11 cellular contexts compared by ENCODE assay signal in the genomic region with DNA sequence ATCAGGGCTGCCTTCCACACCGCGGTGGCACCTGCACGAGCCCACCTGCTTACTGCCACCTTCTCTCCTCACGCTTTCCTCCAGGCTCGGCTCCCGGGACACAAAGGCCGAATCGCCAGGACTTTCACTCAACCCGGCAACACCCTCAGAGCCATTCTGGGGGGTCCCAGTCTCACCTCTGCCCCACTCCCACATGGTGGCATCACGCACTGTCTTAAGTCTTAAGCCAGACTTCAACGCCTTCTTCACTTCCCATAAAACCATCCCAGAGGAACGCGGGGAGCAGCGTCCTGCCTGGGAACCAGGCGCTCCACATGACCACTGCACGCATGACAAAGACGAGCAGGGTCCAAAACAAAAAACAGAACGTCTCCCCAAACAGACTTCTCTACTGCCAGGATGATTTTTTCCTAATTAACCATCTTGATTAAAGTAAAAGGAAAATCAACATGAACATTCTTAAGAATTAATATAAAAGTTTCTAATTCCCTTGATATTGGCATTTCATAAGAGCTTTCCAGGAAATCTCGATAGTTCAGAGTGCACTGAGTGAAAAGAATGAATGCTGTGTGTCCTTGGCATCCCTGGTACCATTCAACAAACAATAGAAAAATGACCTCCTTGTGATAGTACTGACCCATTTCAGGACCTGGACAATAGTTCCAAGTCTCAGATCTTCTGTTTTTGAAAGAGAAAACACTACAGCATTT. TPM values are rescaled to one million over a fixed set of nuclear protein-coding genes. Genes with fewer than 3 reads are reported as not detected.
DNase-seq lines count a peak whose midpoint lies in the region; ATAC-seq lines count a peak whose summit lies in the region.
"Had no signal": no experiment of that assay in that cellular context is flagged by ENCODE, and none has a peak within 500 bp of the region (broad histone marks: within the 10 kb centered on the region; RNA-seq: fewer than 3 reads in every experiment).

No MANE protein-coding gene starts in this region.

- no peak overlapping the region for H4K91ac ChIP-seq in mesenchymal stem cell (ENCODE audit: low read length)

- no peak overlapping the region for H3K4ac ChIP-seq in mesenchymal stem cell (ENCODE audit: low read depth in 1 of 2, low read length in 2 of 2)

- no peak overlapping the region for H2AFZ ChIP-seq in mesenchymal stem cell (ENCODE audit: low read depth, low read length)

- CTCF ChIA-PET in activated CD8-positive, alpha-beta T cell treated with anti-CD3 and anti-CD28 coated beads, Interleukin-2, amount 10 ng/mL, durations not matched to agents 7 days and 5 days (lab: Charles Lee), result no interaction called here

- no peak for DNase-seq in T-helper 1 cell
- DNase-seq in activated CD8-positive, alpha-beta T cell treated with anti-CD3 and anti-CD28 coated beads, Interleukin-2, amount 10 ng/mL, durations not matched to agents 7 days and 5 days, result no peak
- DNase-seq in mesenchymal stem cell, result no peak
- no peak for DNase-seq in stimulated activated naive B cell treated with anti-CD40 and anti-IgM and Interleukin-4, amounts not matched to agents 10 μg/mL and 1 μg/mL and 100 μg/mL, for 72 hours
- DNase-seq in cerebellar nuclear complex (lab: John Stamatoyannopoulos, UW), result no peak
- DNase-seq in KG1 (lab: John Stamatoyannopoulos, UW), result no peak
- DNase-seq: DMS79 treated with DMSO at 0.1 percent for 48 hours, NCI-H2107 had no signal

- no peaks in the 10 kb centered on the region for H3K27me3 Mint-ChIP-seq in T-helper 1 cell treated with Interleukin-12 subunit alpha and Interleukin-12 subunit beta and Interleukin-4 antibody, amounts not matched to agents 30 μg/mL and 1 μg/mL, for 36 hours (ENCODE audit: low read depth)
- no peaks in the 10 kb centered on the region for H3K27me3 Mint-ChIP-seq in activated CD8-positive, alpha-beta T cell treated with anti-CD3 and anti-CD28 coated beads, Interleukin-2, amount 10 ng/mL, durations not matched to agents 7 days and 5 days (ENCODE audit: low read depth)
- no peaks in the 10 kb centered on the region for H3K27me3 Mint-ChIP-seq in stimulated activated naive B cell treated with anti-CD40 and anti-IgM and Interleukin-4, amounts not matched to agents 10 μg/mL and 1 μg/mL and 100 μg/mL, for 72 hours

- no peak for ATAC-seq in activated CD8-positive, alpha-beta T cell treated with anti-CD3 and anti-CD28 coated beads, Interleukin-2, amount 10 ng/mL, durations not matched to agents 7 days and 5 days
- ATAC-seq in stimulated activated naive B cell treated with anti-CD40 and anti-IgM and Interleukin-4, amounts not matched to agents 10 μg/mL and 1 μg/mL and 100 μg/mL, for 72 hours (replicated peaks), result no peak
- no peak for ATAC-seq in HG03025 (IDR thresholded peaks at IDR 0.05; ENCODE audit: low FRiP score, unreplicated experiment)

- peak overlapping the region; percentile 98 for H3K9ac ChIP-seq in mesenchymal stem cell (ENCODE audit: low read length)

- peak overlapping the region; percentile 69 for H3K4me3 Mint-ChIP-seq in T-helper 1 cell treated with Interleukin-12 subunit alpha and Interleukin-12 subunit beta and Interleukin-4 antibody, amounts not matched to agents 30 μg/mL and 1 μg/mL, for 36 hours
- peak overlapping the region; percentile 91 for H3K4me3 Mint-ChIP-seq in activated CD8-positive, alpha-beta T cell treated with anti-CD3 and anti-CD28 coated beads, Interleukin-2, amount 10 ng/mL, durations not matched to agents 7 days and 5 days
- H3K4me3 Mint-ChIP-seq in stimulated activated naive B cell treated with anti-CD40 and anti-IgM and Interleukin-4, amounts not matched to agents 10 μg/mL and 1 μg/mL and 100 μg/mL, for 72 hours, result no peak overlapping the region

- H2BK12ac ChIP-seq in mesenchymal stem cell (ENCODE audit: low read length in 2 of 2), result no peak overlapping the region

- peaks cover 29 to 30% of the 10 kb centered on the region in 2 experiments for H3K36me3 ChIP-seq in mesenchymal stem cell (ENCODE audit: control insufficient read depth in 1 of 2, insufficient read depth in 2 of 2, low read depth in 1 of 2, low read length in 2 of 2)
- H3K36me3 ChIP-seq: adrenal gland had no signal

- H3K27ac ChIP-seq in mesenchymal stem cell (ENCODE audit: low read length, poor library complexity, severe bottlenecking), result no peak overlapping the region
- H3K27ac ChIP-seq: adrenal gland had no signal

- POLR2A ChIA-PET in activated CD8-positive, alpha-beta T cell treated with anti-CD3 and anti-CD28 coated beads, Interleukin-2, amount 10 ng/mL, durations not matched to agents 7 days and 5 days (lab: Charles Lee), result no interaction called here

- H3K79me1 ChIP-seq in mesenchymal stem cell (replicated peaks; ENCODE audit: low read length, poor library complexity, severe bottlenecking), result peaks cover 7% of the 10 kb centered on the region

- H3K27me3 ChIP-seq in mesenchymal stem cell (ENCODE audit: control insufficient read depth in 1 of 2, insufficient read depth in 1 of 2, low read length in 2 of 2), result no peaks in the 10 kb centered on the region
- H3K27me3 ChIP-seq: adrenal gland had no signal

- no peaks in the 10 kb centered on the region for H3K9me3 Mint-ChIP-seq in T-helper 1 cell treated with Interleukin-12 subunit alpha and Interleukin-12 subunit beta and Interleukin-4 antibody, amounts not matched to agents 30 μg/mL and 1 μg/mL, for 36 hours
- H3K9me3 Mint-ChIP-seq in activated CD8-positive, alpha-beta T cell treated with anti-CD3 and anti-CD28 coated beads, Interleukin-2, amount 10 ng/mL, durations not matched to agents 7 days and 5 days (ENCODE audit: insufficient read depth), result no peaks in the 10 kb centered on the region
- no peaks in the 10 kb centered on the region for H3K9me3 Mint-ChIP-seq in stimulated activated naive B cell treated with anti-CD40 and anti-IgM and Interleukin-4, amounts not matched to agents 10 μg/mL and 1 μg/mL and 100 μg/mL, for 72 hours

- H3K27ac Mint-ChIP-seq in T-helper 1 cell treated with Interleukin-12 subunit alpha and Interleukin-12 subunit beta and Interleukin-4 antibody, amounts not matched to agents 30 μg/mL and 1 μg/mL, for 36 hours, result peak overlapping the region; percentile 60
- peak overlapping the region; percentile 79 for H3K27ac Mint-ChIP-seq in activated CD8-positive, alpha-beta T cell treated with anti-CD3 and anti-CD28 coated beads, Interleukin-2, amount 10 ng/mL, durations not matched to agents 7 days and 5 days
- H3K27ac Mint-ChIP-seq in stimulated activated naive B cell treated with anti-CD40 and anti-IgM and Interleukin-4, amounts not matched to agents 10 μg/mL and 1 μg/mL and 100 μg/mL, for 72 hours, result peak overlapping the region; percentile 91

- no peak overlapping the region for H2BK15ac ChIP-seq in mesenchymal stem cell (ENCODE audit: low read depth, poor library complexity, severe bottlenecking)

- peaks cover 43% of the 10 kb centered on the region for H3K4me1 ChIP-seq in mesenchymal stem cell (ENCODE audit: control insufficient read depth, insufficient read depth, low read depth, low read length)

- no peaks in the 10 kb centered on the region for H3K9me3 ChIP-seq in mesenchymal stem cell (ENCODE audit: control insufficient read depth, low read length)
- H3K9me3 ChIP-seq: adrenal gland had no signal

- H3K4me2 ChIP-seq in mesenchymal stem cell (ENCODE audit: low read length, poor library complexity, severe bottlenecking), result no peak overlapping the region

- H3K14ac ChIP-seq in mesenchymal stem cell (ENCODE audit: low read length in 2 of 2), result no peak overlapping the region

- WGBS in mesenchymal stem cell, result 93% methylated on average over 18 of the region's 19 CpGs

- H3K4me1 Mint-ChIP-seq in T-helper 1 cell treated with Interleukin-12 subunit alpha and Interleukin-12 subunit beta and Interleukin-4 antibody, amounts not matched to agents 30 μg/mL and 1 μg/mL, for 36 hours (ENCODE audit: low read depth), result peaks cover 45% of the 10 kb centered on the region
- peaks cover 61% of the 10 kb centered on the region for H3K4me1 Mint-ChIP-seq in activated CD8-positive, alpha-beta T cell treated with anti-CD3 and anti-CD28 coated beads, Interleukin-2, amount 10 ng/mL, durations not matched to agents 7 days and 5 days (ENCODE audit: low read depth)
- H3K4me1 Mint-ChIP-seq in stimulated activated naive B cell treated with anti-CD40 and anti-IgM and Interleukin-4, amounts not matched to agents 10 μg/mL and 1 μg/mL and 100 μg/mL, for 72 hours, result peaks cover 38 to 64% of the 10 kb centered on the region in 2 donors

- peak overlapping the region in 1 of 2 experiments; percentile 99 for H3K4me3 ChIP-seq in mesenchymal stem cell (ENCODE audit: insufficient read depth in 1 of 2, low read depth in 1 of 2, low read length in 2 of 2)
- H3K4me3 ChIP-seq: adrenal gland had no signal

- no peak overlapping the region for H2AK5ac ChIP-seq in mesenchymal stem cell (ENCODE audit: low read length, severe bottlenecking)

- no peak overlapping the region for H3K18ac ChIP-seq in mesenchymal stem cell (ENCODE audit: low read depth in 1 of 2, low read length in 2 of 2)

- no peak overlapping the region for H3K23ac ChIP-seq in mesenchymal stem cell (ENCODE audit: low read length in 2 of 2)

- H3K36me3 Mint-ChIP-seq in T-helper 1 cell treated with Interleukin-12 subunit alpha and Interleukin-12 subunit beta and Interleukin-4 antibody, amounts not matched to agents 30 μg/mL and 1 μg/mL, for 36 hours (ENCODE audit: low read depth), result peaks cover 18% of the 10 kb centered on the region
- peaks cover 23% of the 10 kb centered on the region for H3K36me3 Mint-ChIP-seq in activated CD8-positive, alpha-beta T cell treated with anti-CD3 and anti-CD28 coated beads, Interleukin-2, amount 10 ng/mL, durations not matched to agents 7 days and 5 days (ENCODE audit: low read depth)
- H3K36me3 Mint-ChIP-seq in stimulated activated naive B cell treated with anti-CD40 and anti-IgM and Interleukin-4, amounts not matched to agents 10 μg/mL and 1 μg/mL and 100 μg/mL, for 72 hours, result peaks cover 5 to 18% of the 10 kb centered on the region in 2 donors

- no peak overlapping the region for H2BK120ac ChIP-seq in mesenchymal stem cell (ENCODE audit: low read depth, low read length)

- no peak overlapping the region for H4K8ac ChIP-seq in mesenchymal stem cell (ENCODE audit: low read length)

- H2BK5ac ChIP-seq in mesenchymal stem cell (ENCODE audit: low read depth, low read length, poor library complexity, severe bottlenecking), result no peak overlapping the region

RNA-seq across cellular contexts. Expression of gene CANT1, which starts 2.6 kb away (rescaled TPM):
- total RNA-seq in activated CD8-positive, alpha-beta T cell treated with anti-CD3 and anti-CD28 coated beads, Interleukin-2, amount 10 ng/mL, durations not matched to agents 7 days and 5 days, result 10 to 100 TPM; 74.4 to 78.5 TPM
- polyA plus RNA-seq in mesenchymal stem cell (2013, experiment 1 of 2), result 37.8 TPM
- polyA plus RNA-seq in mesenchymal stem cell (2013, experiment 2 of 2), result 38.3 TPM

RNA-seq across cellular contexts. Expression of gene C1QTNF1, which starts 17.0 kb away (rescaled TPM):
- not detected for total RNA-seq in activated CD8-positive, alpha-beta T cell treated with anti-CD3 and anti-CD28 coated beads, Interleukin-2, amount 10 ng/mL, durations not matched to agents 7 days and 5 days
- 11.9 TPM for polyA plus RNA-seq in mesenchymal stem cell (2013, experiment 1 of 2)
- polyA plus RNA-seq in mesenchymal stem cell (2013, experiment 2 of 2), result 13.6 TPM

RNA-seq across cellular contexts. Expression of gene LGALS3BP, which starts 27.2 kb away (rescaled TPM):
- total RNA-seq in activated CD8-positive, alpha-beta T cell treated with anti-CD3 and anti-CD28 coated beads, Interleukin-2, amount 10 ng/mL, durations not matched to agents 7 days and 5 days, result 100 to 1,000 TPM; 172 to 181 TPM
- polyA plus RNA-seq in mesenchymal stem cell (2013, experiment 1 of 2), result 349 TPM
- 351 TPM for polyA plus RNA-seq in mesenchymal stem cell (2013, experiment 2 of 2)

Comparison
In these comparisons a context has a peak if more than half of its experiments do, and no peak if none do; other contexts are left out.
1. H3K4me3 Mint-ChIP-seq: peak in T-helper 1 cell treated with Interleukin-12 subunit alpha and Interleukin-12 subunit beta and Interleukin-4 antibody, amounts not matched to agents 30 μg/mL and 1 μg/mL, for 36 hours (single experiment) and activated CD8-positive, alpha-beta T cell treated with anti-CD3 and anti-CD28 coated beads, Interleukin-2, amount 10 ng/mL, durations not matched to agents 7 days and 5 days (single experiment); none in stimulated activated naive B cell treated with anti-CD40 and anti-IgM and Interleukin-4, amounts not matched to agents 10 μg/mL and 1 μg/mL and 100 μg/mL, for 72 hours (0 of 2).
2. Peak in every context shown above with its lines, with median percentiles within 50 percentile points of each other: H3K27ac Mint-ChIP-seq.